Comparison of ENCODE assay signal across 10 cellular contexts in the genomic region with DNA sequence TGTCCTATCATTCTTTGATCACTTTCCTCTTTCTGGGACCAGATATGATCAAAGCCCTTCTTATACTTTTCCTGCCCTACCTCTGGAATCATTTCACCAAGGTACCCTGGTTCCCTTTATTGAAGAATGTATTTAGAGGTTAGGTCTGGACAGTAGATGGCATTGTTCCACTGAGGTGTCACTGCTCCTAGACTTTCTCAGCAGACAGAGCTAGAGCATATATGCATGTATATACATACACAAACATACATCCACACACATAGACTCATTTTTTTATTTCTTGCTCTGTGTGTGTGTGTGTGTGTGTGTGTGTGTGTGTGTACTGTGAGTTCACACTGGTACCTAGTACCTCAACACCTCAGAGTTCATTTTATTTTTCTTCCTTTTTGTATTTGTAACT. TPM values are rescaled to one million over a fixed set of nuclear protein-coding genes. Genes with fewer than 3 reads are reported as not detected.
DNase-seq lines count a peak whose midpoint lies in the region; ATAC-seq, FAIRE-seq and TF ChIP-seq lines count a peak whose summit lies in the region.
"Had no signal": no experiment of that assay in that cellular context is flagged by ENCODE, and none has a peak within 500 bp of the region (broad histone marks: within the 10 kb centered on the region; RNA-seq: fewer than 3 reads in every experiment).

No MANE protein-coding gene starts in this region.

- DNase-seq in GM10248 (ENCODE audit: extremely low spot score) (no peak), M059J (ENCODE audit: low read depth) (peak; percentile 20), amniotic epithelial cell (ENCODE audit: low read depth) (peak; percentile 43), medulla oblongata (ENCODE audit: extremely low spot score) (peak; percentile 54), NCI-H187 (lab: John Stamatoyannopoulos, UW) (no peak), RCC 7860 (ENCODE audit: low spot score) (no peak)
- no peak for DNase-seq in activated T-cell treated with anti-CD3 and anti-CD28 coated beads, Interleukin-2, amount 50 U/mL, for 4 hours
- no peak for DNase-seq in activated T-cell treated with anti-CD3 and anti-CD28 coated beads, Interleukin-2, amount 50 U/mL, for 72 hours
- DNase-seq: activated gamma-delta T cell treated with Interleukin-2 at 50 U/mL for 16 hours, Right ventricle myocardium superior had no signal

- no peaks in the 10 kb centered on the region for H3K9me3 Mint-ChIP-seq in activated T-cell treated with anti-CD3 and anti-CD28 coated beads, Interleukin-2, amount 50 U/mL, for 4 hours
- no peaks in the 10 kb centered on the region for H3K9me3 Mint-ChIP-seq in activated T-cell treated with anti-CD3 and anti-CD28 coated beads, Interleukin-2, amount 50 U/mL, for 72 hours

- H3K27me3 Mint-ChIP-seq in activated T-cell treated with anti-CD3 and anti-CD28 coated beads, Interleukin-2, amount 50 U/mL, for 4 hours (ENCODE audit: low read depth) = no peaks in the 10 kb centered on the region
- H3K27me3 Mint-ChIP-seq in activated T-cell treated with anti-CD3 and anti-CD28 coated beads, Interleukin-2, amount 50 U/mL, for 72 hours (ENCODE audit: low read depth) = no peaks in the 10 kb centered on the region

- POLR2A ChIA-PET in GM10248 (lab: Yijun Ruan, JAX) = no interaction called here

- ATAC-seq in activated T-cell treated with anti-CD3 and anti-CD28 coated beads, Interleukin-2, amount 50 U/mL, for 4 hours = no peak
- no peak for ATAC-seq in activated T-cell treated with anti-CD3 and anti-CD28 coated beads, Interleukin-2, amount 50 U/mL, for 72 hours (replicated peaks in 1 of 2)

- no peak overlapping the region for H3K27ac Mint-ChIP-seq in activated T-cell treated with anti-CD3 and anti-CD28 coated beads, Interleukin-2, amount 50 U/mL, for 72 hours

- H3K36me3 Mint-ChIP-seq in activated T-cell treated with anti-CD3 and anti-CD28 coated beads, Interleukin-2, amount 50 U/mL, for 4 hours (ENCODE audit: insufficient read depth) = peaks cover 11% of the 10 kb centered on the region
- peaks cover 0 to 5% of the 10 kb centered on the region in 2 donors for H3K36me3 Mint-ChIP-seq in activated T-cell treated with anti-CD3 and anti-CD28 coated beads, Interleukin-2, amount 50 U/mL, for 72 hours (ENCODE audit: insufficient read depth in 2 of 2)

- peaks cover 13% of the 10 kb centered on the region for H3K4me1 Mint-ChIP-seq in activated T-cell treated with anti-CD3 and anti-CD28 coated beads, Interleukin-2, amount 50 U/mL, for 4 hours (ENCODE audit: low read depth)
- H3K4me1 Mint-ChIP-seq in activated T-cell treated with anti-CD3 and anti-CD28 coated beads, Interleukin-2, amount 50 U/mL, for 72 hours (ENCODE audit: low read depth) = peaks cover 43% of the 10 kb centered on the region

- no peak overlapping the region for H3K4me3 Mint-ChIP-seq in activated T-cell treated with anti-CD3 and anti-CD28 coated beads, Interleukin-2, amount 50 U/mL, for 4 hours
- no peak overlapping the region for H3K4me3 Mint-ChIP-seq in activated T-cell treated with anti-CD3 and anti-CD28 coated beads, Interleukin-2, amount 50 U/mL, for 72 hours

- CTCF ChIA-PET in GM10248 (lab: Yijun Ruan, JAX) = interaction anchor here (0.6 to 1.8 kb wide), 7 partner anchors 9 to 140 kb away, joined by 3 to 4 read pairs (median 4); no protein-coding TSS in a partner anchor

- peak; percentile 37 for TF ChIP-seq CTCF in GM10248 (IDR thresholded peaks at IDR 0.05; ENCODE audit: control extremely low read depth, extremely low read depth, low read depth, missing control alignments)

- no peak for FAIRE-seq in RCC 7860 (lab: Jason Lieb, UNC)

RNA-seq across cellular contexts. Expression of gene PTPRA, which starts 40.9 kb away (rescaled TPM):
- 50.2 and 55.2 TPM in 2 replicates for total RNA-seq in M059J (2014; rRNA removed; shearing (Covaris generic))
- total RNA-seq in activated T-cell treated with anti-CD3 and anti-CD28 coated beads, Interleukin-2, amount 50 U/mL, for 4 hours = 10 to 100 TPM; 28.2 to 34.5 (median 32.3) TPM
- total RNA-seq in activated T-cell treated with anti-CD3 and anti-CD28 coated beads, Interleukin-2, amount 50 U/mL, for 72 hours = 10 to 100 TPM; 81.2 to 85.9 TPM

Comparison
In these comparisons a context has a peak if more than half of its experiments do, and no peak if none do; other contexts are left out.
1. DNase-seq: peak in M059J (single experiment), amniotic epithelial cell (single experiment) and medulla oblongata (single experiment); none in GM10248 (single experiment), NCI-H187 (0 of 2), RCC 7860 (single experiment), activated T-cell treated with anti-CD3 and anti-CD28 coated beads, Interleukin-2, amount 50 U/mL, for 4 hours (single experiment) and activated T-cell treated with anti-CD3 and anti-CD28 coated beads, Interleukin-2, amount 50 U/mL, for 72 hours (0 of 2).